ENCODE assay signal across 8 cellular contexts in the genomic region with DNA sequence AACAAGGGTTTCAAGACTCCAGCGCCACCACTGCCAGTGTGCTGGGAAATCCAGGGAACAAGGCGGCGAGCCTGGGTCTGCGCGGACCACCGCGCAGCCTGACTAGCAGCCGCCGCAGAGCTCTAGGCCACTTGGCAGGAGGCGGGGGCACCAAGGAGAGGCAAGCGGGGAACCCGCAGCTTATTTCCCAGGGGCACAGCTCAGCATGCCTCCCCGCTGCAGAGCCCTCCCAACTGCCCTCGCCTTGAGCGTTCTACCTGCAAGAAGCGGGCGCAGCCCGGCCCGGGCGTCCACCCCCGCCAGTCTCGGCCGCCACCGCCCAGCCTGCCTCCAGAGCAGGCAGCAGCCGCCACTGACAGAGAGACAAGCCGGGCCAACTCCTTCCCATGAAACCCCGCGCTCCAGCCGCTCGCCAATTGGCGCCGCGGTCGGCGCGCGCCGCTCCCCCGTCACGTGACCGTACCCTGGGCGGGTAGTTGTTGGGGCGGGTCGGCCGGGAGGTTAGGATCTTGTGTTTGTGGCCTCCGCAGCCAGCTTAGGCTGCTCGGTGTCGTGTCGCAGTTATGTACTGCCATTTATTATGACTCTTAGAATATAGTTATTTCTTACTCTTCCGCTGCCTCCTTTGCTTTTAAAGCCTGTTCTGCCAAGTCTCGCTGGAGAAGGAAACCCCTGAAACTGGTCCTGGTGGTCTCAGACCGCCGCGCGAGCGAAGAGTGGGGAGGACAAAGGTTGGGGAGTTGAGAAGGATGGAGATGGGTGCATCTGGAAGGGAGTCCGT.
A peak's percentile ranks its signal among the peaks of the same experiment; 100 is the strongest.
DNase-seq lines count a peak whose midpoint lies in the region; ATAC-seq lines count a peak whose summit lies in the region.

LNPK (minus strand) TSS at position 365 of the 781 bp plus-strand sequence. CDS start 6,683 bp downstream, outside the sequence.

- DNase-seq in AG08396 (ENCODE audit: low spot score) (peak; percentile 96), NCI-H345 treated with DMSO at 0.1 percent for 48 hours (lab: John Stamatoyannopoulos, UW; ENCODE audit: unreplicated experiment) (peak; percentile 92), islet precursor cell (peak; percentile 98)
- DNase-seq in activated CD4-positive, CD25-positive, alpha-beta regulatory T cell (lab: John Stamatoyannopoulos, UW): peak; percentile 77 to 85 (median 82)
- peak; percentile 93 for DNase-seq in central memory CD4-positive, alpha-beta T cell
- peak; percentile 84 to 89 (median 88) for DNase-seq in stimulated activated CD4-positive, alpha-beta T cell treated with anti-CD3 and anti-CD28 coated beads, Interleukin-12 subunit alpha, Interleukin-12 subunit beta, amount 100 ng/mL, for 48 hours (ENCODE audit: low read depth in 2 of 3, low spot score in 1 of 3)

- ATAC-seq in GM19023 (IDR thresholded peaks at IDR 0.05; ENCODE audit: unreplicated experiment) (peak; percentile 93), HG03280 (IDR thresholded peaks at IDR 0.05; ENCODE audit: unreplicated experiment) (peak; percentile 93)

Comparison
In these comparisons a context has a peak if more than half of its experiments do, and no peak if none do; other contexts are left out.
1. Peak in every context shown above with its lines: DNase-seq and ATAC-seq.